ENCODE assay signal across 8 cellular contexts in genomic region chr1:2643414-2644077, GRCh38. TPM values are rescaled to one million over a fixed set of nuclear protein-coding genes. Genes with fewer than 3 reads are reported as not detected.
DNase-seq lines count a peak whose midpoint lies in the region; ATAC-seq lines count a peak whose summit lies in the region.

No MANE protein-coding gene starts in this region.

- H3K9me3 Mint-ChIP-seq in central memory CD8-positive, alpha-beta T cell: peaks cover 12% of the 10 kb centered on the region
- H3K9me3 Mint-ChIP-seq in naive B cell: peaks cover 3 to 24% (median 14%) of the 10 kb centered on the region in 7 donors

- peak overlapping the region; percentile 59 for H3K4me3 Mint-ChIP-seq in central memory CD8-positive, alpha-beta T cell
- H3K4me3 Mint-ChIP-seq in naive B cell: peak overlapping the region; percentile 63 to 86 (median 78)

- peaks cover 5% of the 10 kb centered on the region for H3K4me1 ChIP-seq in ACC112 (ENCODE audit: control insufficient read depth, insufficient read depth, low read length, unreplicated experiment)

- ATAC-seq in HG03460 (IDR thresholded peaks at IDR 0.05; ENCODE audit: unreplicated experiment) (peak; percentile 6), naive B cell (ENCODE audit: low read depth in 2 of 2) (no peak), GM18498 (IDR thresholded peaks at IDR 0.05; ENCODE audit: unreplicated experiment) (no peak)
- ATAC-seq in central memory CD8-positive, alpha-beta T cell (replicated peaks; ENCODE audit: extremely low read depth, poor library complexity, severe bottlenecking): no peak

- H3K79me2 ChIP-seq in ACC112 (ENCODE audit: control insufficient read depth, insufficient read depth, low read length, unreplicated experiment): peaks cover 4% of the 10 kb centered on the region

- peaks cover 9% of the 10 kb centered on the region for H3K36me3 Mint-ChIP-seq in central memory CD8-positive, alpha-beta T cell (ENCODE audit: insufficient read depth)
- peaks cover 5 to 14% of the 10 kb centered on the region in 2 donors for H3K36me3 Mint-ChIP-seq in naive B cell

- H3K27ac ChIP-seq in ACC112 (ENCODE audit: low read depth, low read length): no peak overlapping the region

- H3K27ac Mint-ChIP-seq in central memory CD8-positive, alpha-beta T cell (ENCODE audit: low read depth): peak overlapping the region; percentile 78
- H3K27ac Mint-ChIP-seq in naive B cell: peak overlapping the region in 4 of 6 donors; percentile 34 to 94 (median 67)

- H3K4me1 Mint-ChIP-seq in central memory CD8-positive, alpha-beta T cell: peaks cover 11% of the 10 kb centered on the region
- H3K4me1 Mint-ChIP-seq in naive B cell: peaks cover 6 to 30% (median 15%) of the 10 kb centered on the region in 3 donors

- no peaks in the 10 kb centered on the region for H3K27me3 Mint-ChIP-seq in central memory CD8-positive, alpha-beta T cell
- peaks cover 0 to 8% (median 0%) of the 10 kb centered on the region in 3 donors for H3K27me3 Mint-ChIP-seq in naive B cell

- no peaks in the 10 kb centered on the region; the same call in 1 of the 2 replicates for H3K27me3 ChIP-seq in ACC112 (ENCODE audit: insufficient read depth, low read length)

- H2AFZ ChIP-seq in ACC112 (ENCODE audit: low read length, unreplicated experiment): peak overlapping the region; percentile 93

- no peak for DNase-seq in central memory CD8-positive, alpha-beta T cell (ENCODE audit: low spot score in 2 of 2)
- DNase-seq in naive B cell (no peak), iPS-NIHi7 (ENCODE audit: extremely low spot score) (no peak), NCI-H1048 (lab: John Stamatoyannopoulos, UW) (no peak), OCI-M1 (lab: John Stamatoyannopoulos, UW) (no peak)

- no peaks in the 10 kb centered on the region for H3K36me3 ChIP-seq in ACC112 (ENCODE audit: insufficient read depth, low read length)

- peak overlapping the region; percentile 91 for H3K4me3 ChIP-seq in ACC112 (ENCODE audit: low read depth, low read length)

RNA-seq across cellular contexts. Expression of gene MMEL1, which starts 10.7 kb away (rescaled TPM):
- 1 to 10 TPM in 5 of 6 donors, not detected in 1; 1.0 to 8.5 (median 5.3) TPM for polyA plus RNA-seq in naive B cell (ENCODE audit: low read depth in 6 of 6)

RNA-seq across cellular contexts. Expression of gene PRXL2B, which starts 57.0 kb away (rescaled TPM):
- 10 to 100 TPM; 11.6 to 18.6 (median 13.7) TPM for polyA plus RNA-seq in naive B cell (ENCODE audit: low read depth in 6 of 6)
